Comparison of ENCODE assay signal across 18 cellular contexts in the genomic region with DNA sequence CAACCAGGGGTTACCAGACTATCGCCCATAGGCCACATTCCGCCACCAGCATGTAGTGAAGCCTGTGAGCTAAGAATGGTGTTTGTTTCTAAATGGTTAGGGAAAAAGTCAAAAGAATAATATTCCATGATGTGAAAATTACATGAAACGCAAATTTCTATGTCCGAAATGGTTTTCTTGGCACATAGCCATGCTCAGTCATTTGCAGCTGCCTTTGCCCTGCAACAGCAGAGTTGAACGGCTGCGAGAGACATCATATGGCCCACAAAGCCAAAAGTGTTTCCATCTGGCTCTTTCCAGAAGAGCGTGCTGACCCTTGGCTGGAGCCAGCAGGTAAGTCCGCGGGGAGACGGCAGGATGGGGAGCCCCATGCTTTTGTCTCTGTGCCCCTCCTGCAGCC.
DNase-seq lines count a peak whose midpoint lies in the region; ATAC-seq, FAIRE-seq and TF ChIP-seq lines count a peak whose summit lies in the region.
"Had no signal": no experiment of that assay in that cellular context is flagged by ENCODE, and none has a peak within 500 bp of the region (broad histone marks: within the 10 kb centered on the region; RNA-seq: fewer than 3 reads in every experiment).

No MANE protein-coding gene starts in this region.

- H3K27ac ChIP-seq in K562 (ENCODE audit: extremely low read depth, low read depth, low read length), result no peak overlapping the region
- no peak overlapping the region for H3K27ac ChIP-seq in CD8-positive, alpha-beta T cell (ENCODE audit: low read depth, low read length)
- H3K27ac ChIP-seq: A549, KMS-11, Peyer's patch had no signal

- no peak overlapping the region for H3K4me2 ChIP-seq in K562 (ENCODE audit: insufficient read depth, low read length)
- H3K4me2 ChIP-seq: A549, KMS-11 had no signal

- H3K4me3 Mint-ChIP-seq in nephron (no peak overlapping the region), CD14-positive monocyte (no peak overlapping the region)
- H3K4me3 Mint-ChIP-seq in CD8-positive, alpha-beta T cell, result no peak overlapping the region
- H3K4me3 Mint-ChIP-seq: CD4-positive, CD25-positive, alpha-beta regulatory T cell had no signal

- POLR2A ChIA-PET in K562 (lab: Yijun Ruan, JAX), result interaction anchor here (0.7 to 1.0 kb wide), 2 partner anchors 30 to 377 kb away, joined by 3 to 4 read pairs; no protein-coding TSS in a partner anchor
- POLR2A ChIA-PET in CD8-positive, alpha-beta T cell (lab: Charles Lee), result no interaction called here

- peak overlapping the region in 2 of 3 experiments; percentile 72 to 76 for H3K27ac Mint-ChIP-seq in nephron
- no peak overlapping the region for H3K27ac Mint-ChIP-seq in CD14-positive monocyte
- H3K27ac Mint-ChIP-seq in CD8-positive, alpha-beta T cell, result no peak overlapping the region
- H3K27ac Mint-ChIP-seq: CD4-positive, CD25-positive, alpha-beta regulatory T cell had no signal

- no peak overlapping the region for H3K9ac ChIP-seq in K562 (ENCODE audit: insufficient read depth in 1 of 2, low read depth in 2 of 2, low read length in 2 of 2)
- H3K9ac ChIP-seq: KMS-11 had no signal

- H2AFZ ChIP-seq in K562 (ENCODE audit: low read depth, low read length), result no peak overlapping the region

- DNase-seq in BE2C (peak; percentile 28), NCI-H1092 treated with DMSO at 0.1 percent for 48 hours (lab: John Stamatoyannopoulos, UW) (peak; percentile 27), K562 (ENCODE audit: extremely low read depth in 1 of 4, low spot score in 3 of 4) (no peak), sciatic nerve (ENCODE audit: low spot score) (no peak), CD14-positive monocyte (ENCODE audit: low spot score) (no peak), AG08396 (ENCODE audit: low spot score) (no peak)
- DNase-seq in CD8-positive, alpha-beta T cell, result no peak
- DNase-seq: CD4-positive, CD25-positive, alpha-beta regulatory T cell; MG63; NCI-H1417 treated with DMSO at 0.1 percent for 48 hours; NCI-H2029 treated with DMSO at 0.1 percent for 48 hours; NCI-H748 treated with DMSO at 0.1 percent for 48 hours; Peyer's patch; Right ventricle myocardium superior; SW 1271 had no signal

- no peaks in the 10 kb centered on the region for H3K9me3 ChIP-seq in BE2C
- H3K9me3 ChIP-seq in K562 (replicated peaks; ENCODE audit: control insufficient read depth, insufficient read depth, low read depth, low read length), result no peaks in the 10 kb centered on the region
- H3K9me3 ChIP-seq in CD8-positive, alpha-beta T cell (ENCODE audit: low read length), result no peaks in the 10 kb centered on the region
- H3K9me3 ChIP-seq: A549, MG63, Peyer's patch had no signal

- BruUV-seq in K562 (replicated peaks; lab: Mats Ljungman, UMichigan), result no TSS peak

- TF ChIP-seq RAD21 in K562 (CRISPR knock-in tag; conservative IDR thresholded peaks at IDR 0.05 in 1 of 2, IDR thresholded peaks at IDR 0.05 in 1 of 2), result no peak

- H4K20me1 ChIP-seq in K562 (replicated peaks; ENCODE audit: control insufficient read depth, insufficient read depth, low read length), result no peaks in the 10 kb centered on the region

- WGBS in K562 (ENCODE audit: insufficient coverage, low coverage, missing lambda C conversion rate), result 91% methylated on average over 10 of the region's 10 CpGs

- intact Hi-C loops in K562 (cut with micrococcal nuclease), result no loop called here
- intact Hi-C loops in sciatic nerve (cut with DNase I), result no loop called here
- intact Hi-C loops in CD14-positive monocyte (cut with micrococcal nuclease), result no loop called here
- intact Hi-C loops in CD8-positive, alpha-beta T cell (cut with DNase I, micrococcal nuclease), result no loop called here

- H3K9me1 ChIP-seq in K562 (ENCODE audit: control insufficient read depth, insufficient read depth, low read length), result no peaks in the 10 kb centered on the region

- H3K79me2 ChIP-seq in K562 (ENCODE audit: control insufficient read depth, insufficient read depth, low read length), result no peaks in the 10 kb centered on the region

- CTCF ChIA-PET in K562 (lab: Yijun Ruan, JAX; ENCODE audit: low intra/inter-chr PET ratio), result no interaction called here
- CTCF ChIA-PET in CD8-positive, alpha-beta T cell (lab: Charles Lee), result no interaction called here

- TF ChIP-seq POLR2A in K562 (conservative IDR thresholded peaks at IDR 0.05), result no peak

- FAIRE-seq in K562 (lab: Jason Lieb, UNC), result no peak
- FAIRE-seq: A549 had no signal

- ATAC-seq in K562 (no peak), sciatic nerve (no peak)
- ATAC-seq in CD8-positive, alpha-beta T cell, result no peak
- ATAC-seq: A549 had no signal

- TF ChIP-seq EP300 in K562 (IDR thresholded peaks at IDR 0.05; ENCODE audit: low read length), result no peak

- in situ Hi-C loops in K562 (cut with MboI), result no loop called here

- H3K36me3 Mint-ChIP-seq in nephron (ENCODE audit: low read depth) (peaks cover 47% of the 10 kb centered on the region), CD14-positive monocyte (peaks cover 74 to 86% of the 10 kb centered on the region in 2 donors)
- H3K36me3 Mint-ChIP-seq in CD8-positive, alpha-beta T cell, result peaks cover 84% of the 10 kb centered on the region

- TF ChIP-seq CTCF in BE2C (IDR thresholded peaks at IDR 0.05; ENCODE audit: low read depth, low read length) (no peak), K562 (IDR thresholded peaks at IDR 0.05 in 2 of 3, conservative IDR thresholded peaks at IDR 0.05 in 1 of 3; ENCODE audit: insufficient read depth in 2 of 3, low read depth in 1 of 3, low read length in 3 of 3) (no peak), nephron (IDR thresholded peaks at IDR 0.05; ENCODE audit: unreplicated experiment in 3 of 3) (no peak), CD14-positive monocyte (IDR thresholded peaks at IDR 0.05) (no peak)
- no peak for TF ChIP-seq CTCF in CD8-positive, alpha-beta T cell (IDR thresholded peaks at IDR 0.05)

- H3K4me3 ChIP-seq in BE2C (ENCODE audit: low read depth, low read length) (no peak overlapping the region), K562 (no peak overlapping the region)
- no peak overlapping the region for H3K4me3 ChIP-seq in CD8-positive, alpha-beta T cell (ENCODE audit: low read depth, low read length)
- H3K4me3 ChIP-seq: A549, MG63, Peyer's patch had no signal

- H3K4me1 ChIP-seq in BE2C (peaks cover 12% of the 10 kb centered on the region), K562 (replicated peaks in 1 of 2; ENCODE audit: control insufficient read depth in 2 of 2, insufficient read depth in 2 of 2, low read length in 2 of 2) (peaks cover 0 to 3% of the 10 kb centered on the region in 2 experiments; a peak in 2 of 5 replicates)
- H3K4me1 ChIP-seq in CD8-positive, alpha-beta T cell (ENCODE audit: insufficient read depth, low read length), result no peaks in the 10 kb centered on the region
- H3K4me1 ChIP-seq: A549 had no signal

- peaks cover 3% of the 10 kb centered on the region for H3K27me3 Mint-ChIP-seq in nephron (ENCODE audit: low read depth)
- H3K27me3 Mint-ChIP-seq in CD14-positive monocyte (ENCODE audit: low read depth in 3 of 3), result no peaks in the 10 kb centered on the region
- no peaks in the 10 kb centered on the region for H3K27me3 Mint-ChIP-seq in CD8-positive, alpha-beta T cell (ENCODE audit: low read depth)
- H3K27me3 Mint-ChIP-seq: CD4-positive, CD25-positive, alpha-beta regulatory T cell had no signal

- H3K27me3 ChIP-seq in BE2C (no peaks in the 10 kb centered on the region), K562 (ENCODE audit: control insufficient read depth in 2 of 2, insufficient read depth in 2 of 2, low read length in 2 of 2) (no peaks in the 10 kb centered on the region)
- H3K27me3 ChIP-seq in CD8-positive, alpha-beta T cell (ENCODE audit: insufficient read depth, low read length), result no peaks in the 10 kb centered on the region
- H3K27me3 ChIP-seq: MG63, Peyer's patch had no signal

- H3K36me3 ChIP-seq in BE2C (peaks cover 8% of the 10 kb centered on the region), K562 (ENCODE audit: control insufficient read depth, insufficient read depth, low read length) (peaks cover 1% of the 10 kb centered on the region; the same call in 2 of the 3 replicates)
- H3K36me3 ChIP-seq in CD8-positive, alpha-beta T cell (ENCODE audit: insufficient read depth, low read length), result peaks cover 7% of the 10 kb centered on the region

- peaks cover 49% of the 10 kb centered on the region for H3K4me1 Mint-ChIP-seq in nephron
- H3K4me1 Mint-ChIP-seq in CD14-positive monocyte, result peaks cover 4% of the 10 kb centered on the region
- peaks cover 5% of the 10 kb centered on the region for H3K4me1 Mint-ChIP-seq in CD8-positive, alpha-beta T cell (ENCODE audit: low read depth)

- H3K9me3 Mint-ChIP-seq in nephron (no peaks in the 10 kb centered on the region), CD14-positive monocyte (no peaks in the 10 kb centered on the region)
- no peaks in the 10 kb centered on the region for H3K9me3 Mint-ChIP-seq in CD8-positive, alpha-beta T cell
- H3K9me3 Mint-ChIP-seq: CD4-positive, CD25-positive, alpha-beta regulatory T cell had no signal

TF ChIP-seq in K562, 482 proteins besides CTCF, POLR2A, EP300 and RAD21:
- TF ChIP-seq NFIC (IDR thresholded peaks at IDR 0.05) (peak; percentile 63), ZFPM2 (CRISPR knock-in tag; IDR thresholded peaks at IDR 0.05) (no peak)

Comparison
In these comparisons a context has a peak if more than half of its experiments do, and no peak if none do; other contexts are left out.
1. DNase-seq: peak in BE2C (single experiment) and NCI-H1092 treated with DMSO at 0.1 percent for 48 hours (single experiment); none in K562 (0 of 4), sciatic nerve (single experiment), CD14-positive monocyte (single experiment), AG08396 (single experiment) and CD8-positive, alpha-beta T cell (0 of 7).
2. H3K27ac Mint-ChIP-seq: peak in nephron (2 of 3); none in CD14-positive monocyte (0 of 7) and CD8-positive, alpha-beta T cell (single experiment).